In genomic region chr4:183544109-183544508, GRCh38 we compare ENCODE assay signal across 27 cellular contexts. TPM values are rescaled to one million over a fixed set of nuclear protein-coding genes. Genes with fewer than 3 reads are reported as not detected.
A peak's percentile ranks its signal among the peaks of the same experiment; 100 is the strongest.
DNase-seq lines count a peak whose midpoint lies in the region; ATAC-seq and TF ChIP-seq lines count a peak whose summit lies in the region.
"Had no signal": no experiment of that assay in that cellular context is flagged by ENCODE, and none has a peak within 500 bp of the region (broad histone marks: within the 10 kb centered on the region; RNA-seq: fewer than 3 reads in every experiment).

No MANE protein-coding gene starts in this region.

- ATAC-seq in GM18511 (IDR thresholded peaks at IDR 0.05; ENCODE audit: unreplicated experiment) (no peak), HG03196 (IDR thresholded peaks at IDR 0.05; ENCODE audit: unreplicated experiment) (no peak)
- ATAC-seq: activated naive CD8-positive, alpha-beta T cell treated with anti-CD3 and anti-CD28 coated beads, Interleukin-2, amount 50 U/mL, for 24 hours; esophagus mucosa; heart left ventricle; right cardiac atrium had no signal

- no peak overlapping the region for H3K4me3 ChIP-seq in epithelial cell of esophagus (ENCODE audit: low read length)
- H3K4me3 ChIP-seq: heart left ventricle, SK-N-MC, transverse colon had no signal

- peak; percentile 19 to 21 for DNase-seq in activated CD4-positive, alpha-beta T cell treated with anti-CD3 and anti-CD28 coated beads, Interleukin-2, amount 50 U/mL, for 48 hours
- no peak for DNase-seq in activated CD4-positive, alpha-beta T cell treated with anti-CD3 and anti-CD28 coated beads for 1 hour
- DNase-seq in EL (peak; percentile 8), M059J (ENCODE audit: low read depth) (peak; percentile 12), epithelial cell of esophagus (ENCODE audit: low read depth) (peak; percentile 19), activated T-cell treated with anti-CD3 and anti-CD28 coated beads for 4 hours (no peak)
- DNase-seq: activated CD4-positive, CD25-positive, alpha-beta regulatory T cell; activated gamma-delta T cell treated with Interleukin-2 at 50 U/mL for 16 hours; activated naive CD8-positive, alpha-beta T cell treated with anti-CD3 and anti-CD28 coated beads, Interleukin-2, amount 50 U/mL, for 24 hours; activated T-cell treated with anti-CD3 and anti-CD28 coated beads, Interleukin-2, amount 50 U/mL, for 1 hour; CD4-positive, alpha-beta T cell; dermis blood vessel endothelial cell; endodermal cell; foreskin fibroblast; heart left ventricle; midbrain; naive B cell; NCI-H1417 treated with DMSO at 0.1 percent for 48 hours; NCI-H2029 treated with DMSO at 0.1 percent for 48 hours; NCI-H524 treated with DMSO at 0.1 percent for 48 hours; right cardiac atrium; stimulated activated CD4-positive, alpha-beta T cell treated with anti-CD3 and anti-CD28 coated beads, Interleukin-4, amount 100 ng/mL, for 4 hours; transverse colon had no signal

- TF ChIP-seq CTCF in epithelial cell of esophagus (IDR thresholded peaks at IDR 0.05; ENCODE audit: insufficient read depth, low read depth, low read length, missing control alignments), result no peak

RNA-seq across cellular contexts. Expression of gene ING2, which starts 39.3 kb away (rescaled TPM):
- 20.1 and 26.6 TPM in 2 replicates for total RNA-seq in M059J (2014; rRNA removed; shearing (Covaris generic))

Comparison
In these comparisons a context has a peak if more than half of its experiments do, and no peak if none do; other contexts are left out.
1. DNase-seq: peak in activated CD4-positive, alpha-beta T cell treated with anti-CD3 and anti-CD28 coated beads, Interleukin-2, amount 50 U/mL, for 48 hours (2 of 2), EL (single experiment), M059J (single experiment) and epithelial cell of esophagus (single experiment); none in activated CD4-positive, alpha-beta T cell treated with anti-CD3 and anti-CD28 coated beads for 1 hour (single experiment) and activated T-cell treated with anti-CD3 and anti-CD28 coated beads for 4 hours (single experiment).